Comparison of ENCODE assay signal across 8 cellular contexts in genomic region chr3:143973352-143974021, GRCh38. TPM values are rescaled to one million over a fixed set of nuclear protein-coding genes. Genes with fewer than 3 reads are reported as not detected.
DNase-seq lines count a peak whose midpoint lies in the region; ATAC-seq and TF ChIP-seq lines count a peak whose summit lies in the region.

No MANE protein-coding gene starts in this region.

- no peaks in the 10 kb centered on the region for H4K20me1 ChIP-seq in osteoblast (ENCODE audit: insufficient read depth, low read length)

- no peak for TF ChIP-seq CTCF in CD4-positive, alpha-beta T cell (IDR thresholded peaks at IDR 0.05)
- no peak for TF ChIP-seq CTCF in osteoblast (IDR thresholded peaks at IDR 0.05; ENCODE audit: extremely low read depth, low read depth, low read length)

- H3K4me2 ChIP-seq in osteoblast (ENCODE audit: insufficient read depth, low read length), result peak overlapping the region; percentile 81

- H3K4me1 Mint-ChIP-seq in CD4-positive, alpha-beta T cell (ENCODE audit: low read depth), result peaks cover 60% of the 10 kb centered on the region
- H3K4me1 Mint-ChIP-seq in T-helper 17 cell, result peaks cover 27% of the 10 kb centered on the region

- no peaks in the 10 kb centered on the region for H3K9me3 ChIP-seq in CD4-positive, alpha-beta T cell (ENCODE audit: control insufficient read depth, low read length)
- H3K9me3 ChIP-seq in HAP-1, result no peaks in the 10 kb centered on the region
- no peaks in the 10 kb centered on the region for H3K9me3 ChIP-seq in T-helper 17 cell (ENCODE audit: control insufficient read depth, low read length, poor library complexity, severe bottlenecking)
- no peaks in the 10 kb centered on the region for H3K9me3 ChIP-seq in osteoblast (ENCODE audit: low read depth, low read length)

- H3K36me3 ChIP-seq in HAP-1 (replicated peaks) (no peaks in the 10 kb centered on the region), osteoblast (ENCODE audit: insufficient read depth, low read length) (no peaks in the 10 kb centered on the region)

- peaks cover 19% of the 10 kb centered on the region for H3K36me3 Mint-ChIP-seq in CD4-positive, alpha-beta T cell (ENCODE audit: low read depth)
- H3K36me3 Mint-ChIP-seq in T-helper 17 cell (ENCODE audit: low read depth), result peaks cover 3% of the 10 kb centered on the region

- peaks cover 26% of the 10 kb centered on the region for H3K79me2 ChIP-seq in osteoblast (ENCODE audit: insufficient read depth, low read length)

- H3K4me3 ChIP-seq in HAP-1, result peak overlapping the region; percentile 79
- H3K4me3 ChIP-seq in osteoblast (ENCODE audit: insufficient read depth, low read length), result peak overlapping the region; percentile 96

- H2AFZ ChIP-seq in osteoblast (ENCODE audit: low read length), result peak overlapping the region; percentile 95

- no peaks in the 10 kb centered on the region for H3K27me3 ChIP-seq in CD4-positive, alpha-beta T cell (ENCODE audit: control insufficient read depth, insufficient read depth, low read length)
- H3K27me3 ChIP-seq in HAP-1 (ENCODE audit: low read depth) (no peaks in the 10 kb centered on the region), osteoblast (ENCODE audit: insufficient read depth, low read length) (no peaks in the 10 kb centered on the region)

- no peak for ATAC-seq in CD4-positive, alpha-beta T cell (ENCODE audit: poor library complexity)
- ATAC-seq in T-helper 17 cell, result no peak
- ATAC-seq in GM18907 (IDR thresholded peaks at IDR 0.05; ENCODE audit: unreplicated experiment), result no peak
- no peak for ATAC-seq in GM19467 (IDR thresholded peaks at IDR 0.05; ENCODE audit: unreplicated experiment)

- POLR2A ChIA-PET in CD4-positive, alpha-beta T cell (lab: Charles Lee), result interaction anchor here (1.3 to 3.5 kb wide), 5 partner anchors 10 to 972 kb away, joined by 4 to 46 read pairs (median 12); partner anchors contain the start of genes SLC9A9 and U2SURP

- H3K4me1 ChIP-seq in HAP-1, result peaks cover 32% of the 10 kb centered on the region
- peaks cover 21% of the 10 kb centered on the region for H3K4me1 ChIP-seq in osteoblast (ENCODE audit: insufficient read depth, low read length)

- intact Hi-C loops in CD4-positive, alpha-beta T cell (cut with DNase I, micrococcal nuclease), result loop anchor here (5.0 to 10.0 kb wide), 5 partner anchors 126 to 1746 kb away; partner anchors contain the start of genes TRPC1 (in 2 of the 2), U2SURP (in 2 of the 2), CHST2 (in 1 of the 2) and GK5 (in 1 of the 2)

- DNase-seq in CD4-positive, alpha-beta T cell, result no peak
- DNase-seq in HAP-1 (ENCODE audit: low spot score in 2 of 2), result peak; percentile 33 to 63
- no peak for DNase-seq in T-helper 17 cell
- peak; percentile 44 for DNase-seq in fibroblast of peridontal ligament (ENCODE audit: extremely low read depth)
- DNase-seq in osteoblast (ENCODE audit: insufficient read length, low spot score, missing footprints), result peak; percentile 83
- DNase-seq in NK-92 (lab: John Stamatoyannopoulos, UW; ENCODE audit: unreplicated experiment), result no peak

- CTCF ChIA-PET in CD4-positive, alpha-beta T cell (lab: Charles Lee), result interaction anchor here (1.1 kb wide), 2 partner anchors 86 to 196 kb away, joined by 3 read pairs; no protein-coding TSS in a partner anchor

- H3K27ac ChIP-seq in CD4-positive, alpha-beta T cell (ENCODE audit: low read depth, low read length), result peak overlapping the region; percentile 79
- peak overlapping the region; percentile 48 for H3K27ac ChIP-seq in osteoblast (ENCODE audit: low read depth, low read length)

- H3K27me3 Mint-ChIP-seq in CD4-positive, alpha-beta T cell, result no peaks in the 10 kb centered on the region
- H3K27me3 Mint-ChIP-seq in T-helper 17 cell, result no peaks in the 10 kb centered on the region

- peak overlapping the region; percentile 97 for H3K4me3 Mint-ChIP-seq in CD4-positive, alpha-beta T cell
- peak overlapping the region; percentile 98 for H3K4me3 Mint-ChIP-seq in T-helper 17 cell

- no peaks in the 10 kb centered on the region for H3K9me3 Mint-ChIP-seq in CD4-positive, alpha-beta T cell

- in situ Hi-C loops in HAP-1 (cut with MboI; ENCODE audit: low sequenced_read_pairs), result no loop called here

- peak overlapping the region; percentile 91 for H3K27ac Mint-ChIP-seq in CD4-positive, alpha-beta T cell
- peak overlapping the region; percentile 97 for H3K27ac Mint-ChIP-seq in T-helper 17 cell

RNA-seq across cellular contexts. Expression of gene DIPK2A, which starts 1.9 kb away (rescaled TPM):
- total RNA-seq in CD4-positive, alpha-beta T cell, result 10 to 100 TPM; 17.5 to 18.2 TPM
- 10 to 100 TPM; 13.9 to 21.0 TPM for total RNA-seq in T-helper 17 cell
- total RNA-seq in osteoblast, result 18.0 and 38.0 TPM in 2 replicates

Comparison
In these comparisons a context has a peak if more than half of its experiments do, and no peak if none do; other contexts are left out.
1. DNase-seq: peak in HAP-1 (2 of 2), fibroblast of peridontal ligament (single experiment) and osteoblast (single experiment); none in CD4-positive, alpha-beta T cell (0 of 10), T-helper 17 cell (0 of 3) and NK-92 (single experiment).